8 cellular contexts compared by ENCODE assay signal in the genomic region with DNA sequence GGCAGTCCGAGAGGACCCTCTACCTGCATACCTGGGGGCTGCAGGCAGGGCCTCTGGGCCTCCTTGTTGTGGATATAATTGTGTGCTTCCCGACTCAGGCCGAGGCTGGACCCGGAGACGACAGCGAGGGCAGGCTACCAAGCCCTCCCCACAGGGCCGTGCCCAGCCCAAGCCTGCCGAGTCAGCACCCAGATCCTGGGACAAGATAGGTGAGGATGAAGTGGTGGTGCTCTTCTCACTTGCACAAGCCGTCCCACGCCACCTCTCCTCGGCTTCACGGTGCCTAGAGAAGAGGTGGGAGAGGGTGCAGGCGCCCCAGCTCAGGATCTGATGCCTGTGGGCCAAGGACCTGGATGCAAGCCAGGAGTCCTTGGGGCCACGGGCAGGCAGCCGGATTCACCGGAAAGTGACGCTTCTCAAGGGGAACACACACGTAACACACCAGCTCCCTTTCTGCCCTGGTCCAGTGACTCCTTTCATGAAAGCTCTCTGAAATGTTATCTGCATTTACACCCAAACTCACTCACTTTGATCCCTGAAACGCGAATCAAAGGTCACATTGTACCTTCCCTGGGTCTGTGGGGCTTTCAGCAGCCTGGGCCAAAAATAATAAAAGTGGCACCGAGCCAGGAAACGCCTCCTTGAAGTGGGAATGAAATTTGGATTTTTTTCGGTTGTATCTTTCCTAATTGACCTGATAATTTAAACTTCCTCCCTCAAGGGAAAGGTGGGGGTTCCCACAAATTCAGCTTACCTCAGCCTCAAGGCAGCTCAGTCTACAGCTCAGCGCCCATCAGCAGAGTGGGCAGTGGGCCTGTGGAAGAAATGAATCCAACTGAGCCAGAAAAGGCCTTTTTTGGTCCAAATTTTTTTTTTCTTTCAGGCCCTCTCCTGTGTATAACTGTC. TPM values are rescaled to one million over a fixed set of nuclear protein-coding genes. Genes with fewer than 3 reads are reported as not detected.
DNase-seq lines count a peak whose midpoint lies in the region; FAIRE-seq and TF ChIP-seq lines count a peak whose summit lies in the region.

No MANE protein-coding gene starts in this region.

- no peaks in the 10 kb centered on the region; the same call in none of the 2 replicates for H3K27me3 Mint-ChIP-seq in HFFc6 (ENCODE audit: insufficient read depth)

- no peaks in the 10 kb centered on the region for H3K27me3 ChIP-seq in liver (ENCODE audit: control insufficient read depth in 4 of 4, insufficient read depth in 4 of 4, low read length in 3 of 4)

- peak overlapping the region; percentile 97 for H3K4me3 Mint-ChIP-seq in HFFc6

- H3K4me1 ChIP-seq in liver (ENCODE audit: control insufficient read depth in 4 of 4, insufficient read depth in 4 of 4, low read length in 3 of 4) = peaks cover 10 to 27% (median 24%) of the 10 kb centered on the region in 4 donors

- peaks cover 0 to 13% (median 9%) of the 10 kb centered on the region in 4 donors for H3K36me3 ChIP-seq in liver (ENCODE audit: control insufficient read depth in 4 of 4, insufficient read depth in 3 of 4, low read depth in 1 of 4, low read length in 3 of 4)

- DNase-seq in GM12891 (ENCODE audit: insufficient read length, low spot score) = no peak
- no peak for DNase-seq in HFFc6
- peak; percentile 75 for DNase-seq in NCI-H1105 (lab: John Stamatoyannopoulos, UW)
- peak; percentile 83 for DNase-seq in coronary artery (ENCODE audit: low spot score)
- peak; percentile 21 to 50 (median 28) for DNase-seq in stimulated activated CD4-positive, alpha-beta T cell treated with anti-CD3 and anti-CD28 coated beads, TNF-alpha, amount 100 ng/mL, for 4 hours (ENCODE audit: low read depth in 3 of 3)
- DNase-seq in T1000 (lab: John Stamatoyannopoulos, UW) = no peak

- H3K36me3 Mint-ChIP-seq in HFFc6 (ENCODE audit: low read depth) = peaks cover 14% of the 10 kb centered on the region

- peak overlapping the region; percentile 51 to 71 for H3K9ac ChIP-seq in liver (ENCODE audit: low read depth in 1 of 2, low read length in 2 of 2)

- peak; percentile 72 for FAIRE-seq in GM12891 (lab: Jason Lieb, UNC)

- TF ChIP-seq POLR2A in GM12891 (IDR thresholded peaks at IDR 0.05; ENCODE audit: low read depth, low read length) = no peak; the same call in 1 of the 2 replicates

- H3K27ac ChIP-seq in coronary artery (peak overlapping the region; percentile 87 to 98), liver (ENCODE audit: low read depth in 1 of 2, low read length in 2 of 2) (peak overlapping the region; percentile 91 to 95)

- H3K9me3 Mint-ChIP-seq in HFFc6 = no peaks in the 10 kb centered on the region

- H3K27ac Mint-ChIP-seq in HFFc6 = peak overlapping the region; percentile 90

- peaks cover 32% of the 10 kb centered on the region for H3K4me1 Mint-ChIP-seq in HFFc6 (ENCODE audit: low read depth)

- TF ChIP-seq RAD21 in liver (IDR thresholded peaks at IDR 0.05) = peak; percentile 33 to 36

- 5% methylated on average over 24 of the region's 24 CpGs for WGBS in liver

- TF ChIP-seq CTCF in HFFc6 (IDR thresholded peaks at IDR 0.05) (no peak), WI38 (IDR thresholded peaks at IDR 0.05; ENCODE audit: low read depth, low read length) (no peak), coronary artery (IDR thresholded peaks at IDR 0.05) (no peak), liver (IDR thresholded peaks at IDR 0.05; ENCODE audit: low read depth, low read length, missing input control) (no peak)

- H3K4me3 ChIP-seq in WI38 (ENCODE audit: low read depth, low read length) = peak overlapping the region; percentile 95
- H3K4me3 ChIP-seq in coronary artery = peak overlapping the region; percentile 93
- peak overlapping the region; percentile 71 to 91 (median 76) for H3K4me3 ChIP-seq in liver (ENCODE audit: low read depth in 1 of 3, low read length in 3 of 3)

- H3K9me3 ChIP-seq in liver (ENCODE audit: control insufficient read depth in 4 of 4, low read length in 3 of 4) = no peaks in the 10 kb centered on the region

TF ChIP-seq in GM12891, 5 proteins besides CTCF, POLR2A, EP300 and RAD21:
- TF ChIP-seq POLR2AphosphoS5 (IDR thresholded peaks at IDR 0.05; ENCODE audit: low read depth, low read length) (0 out of 2 replicates have a peak, but pooled peaks have one; percentile 31), POU2F2 (IDR thresholded peaks at IDR 0.05; ENCODE audit: low read depth, low read length) (no peak), PAX5 (IDR thresholded peaks at IDR 0.05; ENCODE audit: insufficient read depth, low read length, severe bottlenecking) (no peak), SPI1 (IDR thresholded peaks at IDR 0.05; ENCODE audit: low read depth, low read length) (0 out of 2 replicates have a peak, but pooled peaks have one; percentile 5)

TF ChIP-seq in liver, 16 proteins besides CTCF, POLR2A, EP300 and RAD21:
- peak; percentile 52 to 55 for TF ChIP-seq RXRA (IDR thresholded peaks at IDR 0.05)
- TF ChIP-seq, protein P1, sequence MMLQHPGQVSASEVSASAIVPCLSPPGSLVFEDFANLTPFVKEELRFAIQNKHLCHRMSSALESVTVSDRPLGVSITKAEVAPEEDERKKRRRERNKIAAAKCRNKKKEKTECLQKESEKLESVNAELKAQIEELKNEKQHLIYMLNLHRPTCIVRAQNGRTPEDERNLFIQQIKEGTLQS (IDR thresholded peaks at IDR 0.05) = no peak
- TF ChIP-seq HNF4G (IDR thresholded peaks at IDR 0.05) = peak; percentile 52
- no peak for TF ChIP-seq MAX (IDR thresholded peaks at IDR 0.05)
- peak; percentile 91 to 95 for TF ChIP-seq HNF4A (conservative IDR thresholded peaks at IDR 0.05)
- TF ChIP-seq TAF1 (conservative IDR thresholded peaks at IDR 0.05) = peak; percentile 20
- no peak for TF ChIP-seq EGR1 (IDR thresholded peaks at IDR 0.05; ENCODE audit: low read depth in 2 of 2)
- peak; percentile 12 for TF ChIP-seq REST (IDR thresholded peaks at IDR 0.05)
- TF ChIP-seq GABPA (IDR thresholded peaks at IDR 0.05 in 1 of 2, conservative IDR thresholded peaks at IDR 0.05 in 1 of 2) = no peak
- peak; percentile 90 for TF ChIP-seq SP1 (IDR thresholded peaks at IDR 0.05)
- TF ChIP-seq, protein P2, sequence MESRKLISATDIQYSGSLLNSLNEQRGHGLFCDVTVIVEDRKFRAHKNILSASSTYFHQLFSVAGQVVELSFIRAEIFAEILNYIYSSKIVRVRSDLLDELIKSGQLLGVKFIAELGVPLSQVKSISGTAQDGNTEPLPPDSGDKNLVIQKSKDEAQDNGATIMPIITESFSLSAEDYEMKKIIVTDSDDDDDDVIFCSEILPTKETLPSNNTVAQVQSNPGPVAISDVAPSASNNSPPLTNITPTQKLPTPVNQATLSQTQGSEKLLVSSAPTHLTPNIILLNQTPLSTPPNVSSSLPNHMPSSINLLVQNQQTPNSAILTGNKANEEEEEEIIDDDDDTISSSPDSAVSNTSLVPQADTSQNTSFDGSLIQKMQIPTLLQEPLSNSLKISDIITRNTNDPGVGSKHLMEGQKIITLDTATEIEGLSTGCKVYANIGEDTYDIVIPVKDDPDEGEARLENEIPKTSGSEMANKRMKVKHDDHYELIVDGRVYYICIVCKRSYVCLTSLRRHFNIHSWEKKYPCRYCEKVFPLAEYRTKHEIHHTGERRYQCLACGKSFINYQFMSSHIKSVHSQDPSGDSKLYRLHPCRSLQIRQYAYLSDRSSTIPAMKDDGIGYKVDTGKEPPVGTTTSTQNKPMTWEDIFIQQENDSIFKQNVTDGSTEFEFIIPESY (IDR thresholded peaks at IDR 0.05) = no peak

RNA-seq across cellular contexts. Expression of gene GNB1L, which starts 1.1 kb away (rescaled TPM):
- polyA plus RNA-seq in GM12891 (2012; ENCODE audit: low read depth, missing spikeins) = 3.5 TPM
- total RNA-seq in HFFc6 (2021; fragmentation: NEBNext Ultra II Directional; extraction: Animal tissue kit (Norgen Biotek cat#: 25700)) = 1 to 10 TPM; 6.6 to 9.6 (median 7.6) TPM
- total RNA-seq in liver = 1 to 10 TPM; 1.5 to 1.9 TPM
- 1 to 10 TPM; 2.0 to 3.6 TPM for polyA plus RNA-seq in liver

RNA-seq across cellular contexts. Expression of gene RTL10, which starts 1.1 kb away (rescaled TPM):
- 5.7 TPM for polyA plus RNA-seq in GM12891 (2012; ENCODE audit: low read depth, missing spikeins)
- 10 to 100 TPM; 17.4 to 22.7 (median 19.2) TPM for total RNA-seq in HFFc6 (2021; fragmentation: NEBNext Ultra II Directional; extraction: Animal tissue kit (Norgen Biotek cat#: 25700))
- 1 to 10 TPM; 6.7 to 8.0 TPM for total RNA-seq in liver
- 1 to 10 TPM; 4.2 to 8.3 TPM for polyA plus RNA-seq in liver

Comparison
In these comparisons a context has a peak if more than half of its experiments do, and no peak if none do; other contexts are left out.
1. DNase-seq: peak in NCI-H1105 (single experiment), coronary artery (single experiment) and stimulated activated CD4-positive, alpha-beta T cell treated with anti-CD3 and anti-CD28 coated beads, TNF-alpha, amount 100 ng/mL, for 4 hours (3 of 3); none in GM12891 (single experiment), HFFc6 (single experiment) and T1000 (single experiment).
2. Peak in every context shown above with its lines, with median percentiles within 50 percentile points of each other: H3K4me3 ChIP-seq.